In the genomic region with DNA sequence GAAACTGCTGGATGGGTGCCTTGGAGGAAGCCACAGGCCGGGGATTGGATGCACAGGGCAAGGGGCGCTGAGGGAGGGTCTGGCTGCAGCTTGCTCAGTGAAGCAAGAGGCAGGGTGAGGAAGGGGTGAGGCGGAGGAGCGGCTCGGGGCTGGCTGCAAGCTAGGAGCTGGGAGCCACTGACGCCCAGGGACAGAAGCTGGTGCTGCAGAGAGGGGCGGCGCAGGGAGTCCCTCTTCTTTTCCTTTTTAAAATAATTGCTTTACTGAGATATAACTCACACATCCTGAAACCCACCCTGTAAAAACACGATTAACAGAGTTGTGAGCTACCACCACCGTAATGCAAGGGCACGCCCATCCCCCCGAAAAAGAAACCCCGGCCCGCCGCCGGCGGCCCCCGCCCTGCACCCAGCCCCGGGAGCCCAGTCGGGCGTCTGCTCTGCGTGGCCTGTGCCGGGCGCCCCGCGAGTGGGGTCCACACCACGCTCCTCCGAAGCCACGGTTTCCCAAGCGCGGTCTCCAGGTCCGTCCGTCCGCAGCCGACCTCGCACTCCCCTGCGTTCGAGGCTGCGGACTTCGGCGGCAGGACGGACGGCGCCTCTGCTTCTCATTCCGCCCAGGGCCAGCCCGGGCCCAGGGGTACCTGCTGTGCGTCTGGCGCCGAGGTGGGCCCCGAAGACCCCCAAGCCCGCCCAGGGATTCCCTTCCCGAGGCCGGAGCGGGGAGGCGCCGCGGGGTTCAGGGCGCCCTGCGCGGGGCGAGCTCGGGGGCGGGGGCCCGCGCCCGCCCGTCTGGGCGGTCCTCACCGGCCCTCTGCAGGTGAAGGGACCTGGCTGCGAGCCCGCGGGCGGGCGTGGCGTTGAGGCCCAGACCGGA, we compare ENCODE assay signal across 8 cellular contexts. TPM values are rescaled to one million over a fixed set of nuclear protein-coding genes. Genes with fewer than 3 reads are reported as not detected.
DNase-seq lines count a peak whose midpoint lies in the region; ATAC-seq and TF ChIP-seq lines count a peak whose summit lies in the region.

No MANE protein-coding gene starts in this region.

- H3K27ac Mint-ChIP-seq in chondrocyte (ENCODE audit: unreplicated experiment) = peak overlapping the region; percentile 92

- H3K9me3 Mint-ChIP-seq in chondrocyte (ENCODE audit: low read depth) = no peaks in the 10 kb centered on the region

- DNase-seq in ELR (ENCODE audit: low read depth) (peak; percentile 46), chondrocyte (ENCODE audit: low spot score) (no peak), left lobe of liver (ENCODE audit: low spot score) (no peak), GOT3 (lab: John Stamatoyannopoulos, UW) (no peak)
- peak; percentile 43 for DNase-seq in Jurkat, Clone E6-1 (ENCODE audit: low read depth, low spot score)
- peak; percentile 49 for DNase-seq in stimulated activated CD4-positive, alpha-beta T cell treated with anti-CD3 and anti-CD28 coated beads, Interleukin-4, amount 100 ng/mL, for 24 hours

- ATAC-seq in GM21390 (IDR thresholded peaks at IDR 0.05; ENCODE audit: unreplicated experiment) (peak; percentile 21), left lobe of liver (peak; percentile 8)

- peak overlapping the region; percentile 93 for H3K4me3 Mint-ChIP-seq in chondrocyte (ENCODE audit: unreplicated experiment)

- H3K4me1 Mint-ChIP-seq in chondrocyte (ENCODE audit: low read depth) = peaks cover 57% of the 10 kb centered on the region

- no peaks in the 10 kb centered on the region for H3K27me3 Mint-ChIP-seq in chondrocyte (ENCODE audit: low read depth)

- TF ChIP-seq CTCF in WI38 (IDR thresholded peaks at IDR 0.05; ENCODE audit: low read depth, low read length) (no peak), chondrocyte (IDR thresholded peaks at IDR 0.05) (peak; percentile 70)

- peaks cover 9% of the 10 kb centered on the region for H3K36me3 Mint-ChIP-seq in chondrocyte (ENCODE audit: low read depth)

- peak overlapping the region; percentile 73 for H3K4me3 ChIP-seq in Jurkat, Clone E6-1 (ENCODE audit: low read length)
- H3K4me3 ChIP-seq in WI38 (ENCODE audit: low read depth, low read length) = peak overlapping the region; percentile 80

RNA-seq across cellular contexts. Expression of a gene that starts 0.9 kb away (rescaled TPM):
- polyA plus RNA-seq in Jurkat, Clone E6-1 (2012; ENCODE audit: insufficient read depth, insufficient read length) = 13.9 TPM
- total RNA-seq in chondrocyte = 20.7 to 35.1 TPM (median 20.9 TPM) in 3 replicates
- total RNA-seq in left lobe of liver = 18.6 TPM

RNA-seq across cellular contexts. Expression of a gene that starts 56.5 kb away (rescaled TPM):
- polyA plus RNA-seq in Jurkat, Clone E6-1 (2012; ENCODE audit: insufficient read depth, insufficient read length) = 56.8 TPM
- total RNA-seq in chondrocyte = 54.4 to 62.6 TPM (median 56.3 TPM) in 3 replicates
- 33.3 TPM for total RNA-seq in left lobe of liver

Comparison
In these comparisons a context has a peak if more than half of its experiments do, and no peak if none do; other contexts are left out.
1. DNase-seq: peak in ELR (single experiment), Jurkat, Clone E6-1 (single experiment) and stimulated activated CD4-positive, alpha-beta T cell treated with anti-CD3 and anti-CD28 coated beads, Interleukin-4, amount 100 ng/mL, for 24 hours (single experiment); none in chondrocyte (single experiment), left lobe of liver (single experiment) and GOT3 (single experiment).